1 cellular context compared by ENCODE assay signal in genomic region chr14:75301666-75302325, GRCh38.
TF ChIP-seq lines count a peak whose summit lies in the region.

No MANE protein-coding gene starts in this region.

TF ChIP-seq in K562, 482 proteins besides CTCF, POLR2A, EP300 and RAD21 (continued from another document and continues in another):
- TF ChIP-seq ARNT (IDR thresholded peaks at IDR 0.05) (0 out of 4 replicates have a peak, but pooled peaks have one; percentile 17 to 38), ZEB2 (IDR thresholded peaks at IDR 0.05) (no peak), CHD7 (IDR thresholded peaks at IDR 0.05; ENCODE audit: low read depth, low read length) (no peak), HDAC2 (IDR thresholded peaks at IDR 0.05) (0 out of 2 replicates have a peak, but pooled peaks have one; percentile 43), STAT5A (IDR thresholded peaks at IDR 0.05; ENCODE audit: borderline replicate concordance, low read length) (no peak), CBFA2T3 (IDR thresholded peaks at IDR 0.05) (peak; percentile 72), ZNF324 (CRISPR knock-in tag; IDR thresholded peaks at IDR 0.05) (no peak), SAP30 (IDR thresholded peaks at IDR 0.05; ENCODE audit: borderline replicate concordance, insufficient read depth, low read depth, low read length, poor library complexity, severe bottlenecking) (no peak), KLF16 (IDR thresholded peaks at IDR 0.05) (peak; percentile 63; the same call in 1 of the 2 replicates), CBX3 (IDR thresholded peaks at IDR 0.05; ENCODE audit: borderline replicate concordance in 1 of 2, low read length in 2 of 2) (peak in 1 of 2 experiments; percentile 24; a peak in 1 of 3 replicates), TCFL5 (CRISPR knock-in tag; conservative IDR thresholded peaks at IDR 0.05) (no peak), ILF3 (IDR thresholded peaks at IDR 0.05; ENCODE audit: borderline replicate concordance) (no peak), NR2C1 (IDR thresholded peaks at IDR 0.05) (peak; percentile 77), NR2C1 (tag; IDR thresholded peaks at IDR 0.05) (peak; percentile 86), ZNF740 (CRISPR knock-in tag; IDR thresholded peaks at IDR 0.05) (0 out of 2 replicates have a peak, but pooled peaks have one; percentile 44), ZNF740 (tag; IDR thresholded peaks at IDR 0.05) (no peak), ZSCAN32 (CRISPR knock-in tag; IDR thresholded peaks at IDR 0.05) (no peak), ZNF764 (CRISPR knock-in tag; IDR thresholded peaks at IDR 0.05; ENCODE audit: low read depth) (no peak), ID3 (CRISPR knock-in tag; IDR thresholded peaks at IDR 0.05) (no peak), ID3 (tag; IDR thresholded peaks at IDR 0.05) (peak; percentile 96), KDM1A (IDR thresholded peaks at IDR 0.05) (peak; percentile 52 to 78), ZNF232 (CRISPR knock-in tag; IDR thresholded peaks at IDR 0.05) (no peak), GABPA (tag; conservative IDR thresholded peaks at IDR 0.05; ENCODE audit: low read depth) (peak; percentile 52), PRDM10 (IDR thresholded peaks at IDR 0.05; ENCODE audit: partially characterized antibody) (no peak), MAZ (CRISPR knock-in tag; conservative IDR thresholded peaks at IDR 0.05 in 1 of 2, IDR thresholded peaks at IDR 0.05 in 1 of 2) (0 out of 4 replicates have a peak, but pooled peaks of 1 of the 2 experiments have one; percentile 21), CBFA2T2 (conservative IDR thresholded peaks at IDR 0.05) (peak; percentile 35; the same call in 1 of the 2 replicates), EWSR1 (IDR thresholded peaks at IDR 0.05; ENCODE audit: borderline replicate concordance, low read depth, partially characterized antibody) (no peak), BRF1 (IDR thresholded peaks at IDR 0.05; ENCODE audit: borderline replicate concordance, extremely low read depth, insufficient read length) (no peak), NFRKB (IDR thresholded peaks at IDR 0.05; ENCODE audit: low read depth) (0 out of 2 replicates have a peak, but pooled peaks have one; percentile 54), ETV1 (tag; conservative IDR thresholded peaks at IDR 0.05; ENCODE audit: low read depth) (peak; percentile 91), CBX1 (IDR thresholded peaks at IDR 0.05; ENCODE audit: low read depth) (peak; percentile 88), GABPB1 (CRISPR knock-in tag; IDR thresholded peaks at IDR 0.05) (peak; percentile 46; the same call in 1 of the 2 replicates)
- TF ChIP-seq, protein P1, sequence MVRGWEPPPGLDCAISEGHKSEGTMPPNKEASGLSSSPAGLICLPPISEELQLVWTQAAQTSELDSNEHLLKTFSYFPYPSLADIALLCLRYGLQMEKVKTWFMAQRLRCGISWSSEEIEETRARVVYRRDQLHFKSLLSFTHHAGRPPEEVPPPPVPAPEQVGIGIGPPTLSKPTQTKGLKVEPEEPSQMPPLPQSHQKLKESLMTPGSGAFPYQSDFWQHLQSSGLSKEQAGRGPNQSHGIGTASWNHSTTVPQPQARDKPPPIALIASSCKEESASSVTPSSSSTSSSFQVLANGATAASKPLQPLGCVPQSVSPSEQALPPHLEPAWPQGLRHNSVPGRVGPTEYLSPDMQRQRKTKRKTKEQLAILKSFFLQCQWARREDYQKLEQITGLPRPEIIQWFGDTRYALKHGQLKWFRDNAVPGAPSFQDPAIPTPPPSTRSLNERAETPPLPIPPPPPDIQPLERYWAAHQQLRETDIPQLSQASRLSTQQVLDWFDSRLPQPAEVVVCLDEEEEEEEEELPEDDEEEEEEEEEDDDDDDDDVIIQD (CRISPR knock-in tag; IDR thresholded peaks at IDR 0.05), result no peak
- TF ChIP-seq, protein P2, sequence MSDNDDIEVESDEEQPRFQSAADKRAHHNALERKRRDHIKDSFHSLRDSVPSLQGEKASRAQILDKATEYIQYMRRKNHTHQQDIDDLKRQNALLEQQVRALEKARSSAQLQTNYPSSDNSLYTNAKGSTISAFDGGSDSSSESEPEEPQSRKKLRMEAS (CRISPR knock-in tag; IDR thresholded peaks at IDR 0.05), result no peak
- TF ChIP-seq, protein P3, sequence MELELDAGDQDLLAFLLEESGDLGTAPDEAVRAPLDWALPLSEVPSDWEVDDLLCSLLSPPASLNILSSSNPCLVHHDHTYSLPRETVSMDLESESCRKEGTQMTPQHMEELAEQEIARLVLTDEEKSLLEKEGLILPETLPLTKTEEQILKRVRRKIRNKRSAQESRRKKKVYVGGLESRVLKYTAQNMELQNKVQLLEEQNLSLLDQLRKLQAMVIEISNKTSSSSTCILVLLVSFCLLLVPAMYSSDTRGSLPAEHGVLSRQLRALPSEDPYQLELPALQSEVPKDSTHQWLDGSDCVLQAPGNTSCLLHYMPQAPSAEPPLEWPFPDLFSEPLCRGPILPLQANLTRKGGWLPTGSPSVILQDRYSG (tag; conservative IDR thresholded peaks at IDR 0.05; ENCODE audit: low read depth), result no peak
- TF ChIP-seq, protein P4, sequence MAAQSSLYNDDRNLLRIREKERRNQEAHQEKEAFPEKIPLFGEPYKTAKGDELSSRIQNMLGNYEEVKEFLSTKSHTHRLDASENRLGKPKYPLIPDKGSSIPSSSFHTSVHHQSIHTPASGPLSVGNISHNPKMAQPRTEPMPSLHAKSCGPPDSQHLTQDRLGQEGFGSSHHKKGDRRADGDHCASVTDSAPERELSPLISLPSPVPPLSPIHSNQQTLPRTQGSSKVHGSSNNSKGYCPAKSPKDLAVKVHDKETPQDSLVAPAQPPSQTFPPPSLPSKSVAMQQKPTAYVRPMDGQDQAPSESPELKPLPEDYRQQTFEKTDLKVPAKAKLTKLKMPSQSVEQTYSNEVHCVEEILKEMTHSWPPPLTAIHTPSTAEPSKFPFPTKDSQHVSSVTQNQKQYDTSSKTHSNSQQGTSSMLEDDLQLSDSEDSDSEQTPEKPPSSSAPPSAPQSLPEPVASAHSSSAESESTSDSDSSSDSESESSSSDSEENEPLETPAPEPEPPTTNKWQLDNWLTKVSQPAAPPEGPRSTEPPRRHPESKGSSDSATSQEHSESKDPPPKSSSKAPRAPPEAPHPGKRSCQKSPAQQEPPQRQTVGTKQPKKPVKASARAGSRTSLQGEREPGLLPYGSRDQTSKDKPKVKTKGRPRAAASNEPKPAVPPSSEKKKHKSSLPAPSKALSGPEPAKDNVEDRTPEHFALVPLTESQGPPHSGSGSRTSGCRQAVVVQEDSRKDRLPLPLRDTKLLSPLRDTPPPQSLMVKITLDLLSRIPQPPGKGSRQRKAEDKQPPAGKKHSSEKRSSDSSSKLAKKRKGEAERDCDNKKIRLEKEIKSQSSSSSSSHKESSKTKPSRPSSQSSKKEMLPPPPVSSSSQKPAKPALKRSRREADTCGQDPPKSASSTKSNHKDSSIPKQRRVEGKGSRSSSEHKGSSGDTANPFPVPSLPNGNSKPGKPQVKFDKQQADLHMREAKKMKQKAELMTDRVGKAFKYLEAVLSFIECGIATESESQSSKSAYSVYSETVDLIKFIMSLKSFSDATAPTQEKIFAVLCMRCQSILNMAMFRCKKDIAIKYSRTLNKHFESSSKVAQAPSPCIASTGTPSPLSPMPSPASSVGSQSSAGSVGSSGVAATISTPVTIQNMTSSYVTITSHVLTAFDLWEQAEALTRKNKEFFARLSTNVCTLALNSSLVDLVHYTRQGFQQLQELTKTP (IDR thresholded peaks at IDR 0.05; ENCODE audit: low read depth in 1 of 2, partially characterized antibody in 2 of 2), result peak in 1 of 2 experiments; percentile 33
